ENCODE assay signal across 1 cellular context in genomic region chr10:100327007-100327700, GRCh38.
TF ChIP-seq lines count a peak whose summit lies in the region.

No MANE protein-coding gene starts in this region.

TF ChIP-seq in GM23338, 12 proteins besides CTCF, POLR2A, EP300 and RAD21 (continued from another document):
- no peak for TF ChIP-seq ZNF462 (CRISPR knock-in tag; IDR thresholded peaks at IDR 0.05)
- TF ChIP-seq CREB1 (CRISPR knock-in tag; IDR thresholded peaks at IDR 0.05; ENCODE audit: low read depth) = no peak
- TF ChIP-seq JUNB (IDR thresholded peaks at IDR 0.05; ENCODE audit: unreplicated experiment) = no peak
- TF ChIP-seq EZH2 (IDR thresholded peaks at IDR 0.05; ENCODE audit: low read depth, unreplicated experiment) = no peak
- TF ChIP-seq NANOG (IDR thresholded peaks at IDR 0.05; ENCODE audit: borderline replicate concordance) = no peak
- no peak for TF ChIP-seq EZH2phosphoT487 (IDR thresholded peaks at IDR 0.05; ENCODE audit: unreplicated experiment)
- no peak for TF ChIP-seq ZNF114 (CRISPR knock-in tag; IDR thresholded peaks at IDR 0.05)
